ENCODE assay signal across 11 cellular contexts in the genomic region with DNA sequence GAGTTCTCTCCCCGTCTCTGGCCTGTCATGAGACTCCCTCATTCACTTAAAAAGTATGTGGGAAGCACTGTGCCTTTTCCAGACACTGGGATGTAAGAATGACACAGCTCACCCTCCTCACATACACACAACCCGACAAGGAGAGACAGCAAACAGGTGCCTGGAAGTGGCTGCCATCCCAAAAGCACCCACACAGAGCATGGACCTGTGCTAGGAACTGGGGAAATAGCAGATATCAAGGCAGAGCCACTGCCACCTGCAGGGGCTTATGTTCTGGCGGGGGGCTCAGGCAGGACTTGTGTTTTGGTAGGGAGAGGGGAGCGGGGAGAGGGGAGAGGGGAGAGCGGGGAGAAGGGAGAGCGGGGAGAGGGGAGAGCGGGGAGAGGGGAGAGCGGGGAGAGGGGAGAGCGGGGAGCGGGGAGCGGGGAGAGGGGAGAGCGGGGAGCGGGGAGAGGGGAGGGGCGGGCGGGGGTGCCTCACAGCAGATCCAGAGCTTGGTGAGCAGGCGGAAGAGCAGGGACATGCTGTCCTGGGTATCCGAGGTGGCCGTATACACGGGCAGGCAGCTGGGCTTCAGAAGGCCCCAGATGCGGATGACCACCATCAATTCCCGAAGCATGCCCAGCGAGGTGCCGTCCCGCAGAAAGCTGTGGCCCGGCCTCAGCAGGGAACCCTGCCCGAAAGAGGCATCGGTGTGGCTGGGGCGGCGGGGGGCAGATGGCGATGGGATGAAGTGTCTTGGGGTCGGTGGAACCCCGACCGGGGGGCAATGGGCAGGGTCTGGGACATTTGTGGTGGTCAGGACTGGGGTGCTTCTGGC. TPM values are rescaled to one million over a fixed set of nuclear protein-coding genes. Genes with fewer than 3 reads are reported as not detected.
DNase-seq lines count a peak whose midpoint lies in the region; ATAC-seq and TF ChIP-seq lines count a peak whose summit lies in the region.
"Had no signal": no experiment of that assay in that cellular context is flagged by ENCODE, and none has a peak within 500 bp of the region (broad histone marks: within the 10 kb centered on the region; RNA-seq: fewer than 3 reads in every experiment).

No MANE protein-coding gene starts in this region.

- peak overlapping the region; percentile 81 for H3K4me3 Mint-ChIP-seq in activated naive CD8-positive, alpha-beta T cell treated with anti-CD3 and anti-CD28 coated beads, Interleukin-2, amount 10 ng/mL, durations not matched to agents 7 days and 5 days
- peak overlapping the region; percentile 28 for H3K4me3 Mint-ChIP-seq in mesothelial cell of epicardium

- peaks cover 12% of the 10 kb centered on the region for H3K36me3 Mint-ChIP-seq in activated naive CD8-positive, alpha-beta T cell treated with anti-CD3 and anti-CD28 coated beads, Interleukin-2, amount 10 ng/mL, durations not matched to agents 7 days and 5 days
- peaks cover 16% of the 10 kb centered on the region for H3K36me3 Mint-ChIP-seq in mesothelial cell of epicardium

- H3K4me1 ChIP-seq in BE2C = peaks cover 10% of the 10 kb centered on the region

- H3K9me3 ChIP-seq in BE2C = no peaks in the 10 kb centered on the region
- H3K9me3 ChIP-seq: SJSA1 had no signal

- H3K36me3 ChIP-seq in BE2C (peaks cover 23% of the 10 kb centered on the region), H7 (replicated peaks; ENCODE audit: control insufficient read depth, insufficient read depth, low read length) (no peaks in the 10 kb centered on the region; the same call in 1 of the 2 replicates)

- H3K27ac Mint-ChIP-seq in activated naive CD8-positive, alpha-beta T cell treated with anti-CD3 and anti-CD28 coated beads, Interleukin-2, amount 10 ng/mL, durations not matched to agents 7 days and 5 days = peak overlapping the region; percentile 87
- H3K27ac Mint-ChIP-seq in mesothelial cell of epicardium = peak overlapping the region; percentile 92

- H3K27me3 ChIP-seq in BE2C (no peaks in the 10 kb centered on the region), H7 (ENCODE audit: control insufficient read depth, insufficient read depth, low read length) (no peaks in the 10 kb centered on the region)
- H3K27me3 ChIP-seq: brain microvascular endothelial cell, SJSA1 had no signal

- no peak for ATAC-seq in activated naive CD8-positive, alpha-beta T cell treated with anti-CD3 and anti-CD28 coated beads, Interleukin-2, amount 10 ng/mL, durations not matched to agents 7 days and 5 days (ENCODE audit: low read depth)

- no peak overlapping the region for H3K4me3 ChIP-seq in BE2C (ENCODE audit: low read depth, low read length)
- H3K4me3 ChIP-seq in H7 (ENCODE audit: insufficient read depth, low read depth, low read length) = peak overlapping the region; percentile 20
- H3K4me3 ChIP-seq: SJSA1 had no signal

- peaks cover 7% of the 10 kb centered on the region for H3K4me1 Mint-ChIP-seq in activated naive CD8-positive, alpha-beta T cell treated with anti-CD3 and anti-CD28 coated beads, Interleukin-2, amount 10 ng/mL, durations not matched to agents 7 days and 5 days
- H3K4me1 Mint-ChIP-seq in mesothelial cell of epicardium = peaks cover 2% of the 10 kb centered on the region

- POLR2A ChIA-PET in activated naive CD8-positive, alpha-beta T cell treated with anti-CD3 and anti-CD28 coated beads, Interleukin-2, amount 10 ng/mL, durations not matched to agents 7 days and 5 days (lab: Charles Lee) = interaction anchor here (1.1 to 1.7 kb wide), 4 partner anchors 8 to 113 kb away, joined by 5 to 11 read pairs (median 8); partner anchors contain the start of genes MED16, RNU6-9 and WDR18

- no peak for TF ChIP-seq CTCF in BE2C (IDR thresholded peaks at IDR 0.05; ENCODE audit: low read depth, low read length)
- TF ChIP-seq CTCF in mesothelial cell of epicardium (IDR thresholded peaks at IDR 0.05; ENCODE audit: unreplicated experiment) = no peak

- H3K27me3 Mint-ChIP-seq in activated naive CD8-positive, alpha-beta T cell treated with anti-CD3 and anti-CD28 coated beads, Interleukin-2, amount 10 ng/mL, durations not matched to agents 7 days and 5 days = no peaks in the 10 kb centered on the region
- H3K27me3 Mint-ChIP-seq in mesothelial cell of epicardium (ENCODE audit: low read depth) = peaks cover 2% of the 10 kb centered on the region

- H3K9me3 Mint-ChIP-seq in activated naive CD8-positive, alpha-beta T cell treated with anti-CD3 and anti-CD28 coated beads, Interleukin-2, amount 10 ng/mL, durations not matched to agents 7 days and 5 days = no peaks in the 10 kb centered on the region
- no peaks in the 10 kb centered on the region for H3K9me3 Mint-ChIP-seq in mesothelial cell of epicardium

- DNase-seq in BE2C (peak; percentile 49), H7 (peak; percentile 87), mesothelial cell of epicardium (ENCODE audit: low spot score in 2 of 2, unreplicated experiment in 2 of 2) (no peak), NCI-H1436 treated with DMSO at 0.1 percent for 48 hours (lab: John Stamatoyannopoulos, UW) (no peak), NCI-H446 (lab: John Stamatoyannopoulos, UW) (no peak), NOMO-1 treated with DMSO at 0.1 percent for 48 hours (lab: John Stamatoyannopoulos, UW; ENCODE audit: unreplicated experiment) (no peak), NCI-H1417 treated with DMSO at 0.1 percent for 48 hours (lab: John Stamatoyannopoulos, UW) (no peak)
- DNase-seq in activated naive CD8-positive, alpha-beta T cell treated with anti-CD3 and anti-CD28 coated beads, Interleukin-2, amount 10 ng/mL, durations not matched to agents 7 days and 5 days = no peak
- DNase-seq: brain microvascular endothelial cell, kidney glomerular epithelial cell had no signal

RNA-seq across cellular contexts. Expression of gene CFD, which starts 12.2 kb away (rescaled TPM):
- 1.1 TPM for polyA plus RNA-seq in BE2C (2012; ENCODE audit: insufficient read depth, insufficient read length, low read depth)
- 1.4 and 1.5 TPM in 2 replicates for total RNA-seq in H7 (2014; rRNA removed; shearing (Covaris generic))
- 1 to 10 TPM; 4.4 to 5.5 TPM for total RNA-seq in activated naive CD8-positive, alpha-beta T cell treated with anti-CD3 and anti-CD28 coated beads, Interleukin-2, amount 10 ng/mL, durations not matched to agents 7 days and 5 days
- 3.2 to 3.5 TPM (median 3.4 TPM) in 3 replicates for total RNA-seq in mesothelial cell of epicardium

RNA-seq across cellular contexts. Expression of gene ELANE, which starts 19.6 kb away (rescaled TPM):
- polyA plus RNA-seq in BE2C (2012; ENCODE audit: insufficient read depth, insufficient read length, low read depth) = not detected
- total RNA-seq in H7 (2014; rRNA removed; shearing (Covaris generic)) = not detected in 2 replicates
- total RNA-seq in activated naive CD8-positive, alpha-beta T cell treated with anti-CD3 and anti-CD28 coated beads, Interleukin-2, amount 10 ng/mL, durations not matched to agents 7 days and 5 days = not detected
- not detected in 3 replicates for total RNA-seq in mesothelial cell of epicardium
- total RNA-seq: SJSA1 had no signal

RNA-seq across cellular contexts. Expression of gene MED16, which starts 21.3 kb away (rescaled TPM):
- polyA plus RNA-seq in BE2C (2012; ENCODE audit: insufficient read depth, insufficient read length, low read depth) = 124 TPM
- 29.5 and 36.2 TPM in 2 replicates for total RNA-seq in H7 (2014; rRNA removed; shearing (Covaris generic))
- 10 to 100 TPM; 53.6 to 72.7 TPM for total RNA-seq in activated naive CD8-positive, alpha-beta T cell treated with anti-CD3 and anti-CD28 coated beads, Interleukin-2, amount 10 ng/mL, durations not matched to agents 7 days and 5 days
- total RNA-seq in mesothelial cell of epicardium = 79.8 to 87.8 TPM (median 80.0 TPM) in 3 replicates

RNA-seq across cellular contexts. Expression of gene RNU6-9, which starts 21.6 kb away (rescaled TPM):
- polyA plus RNA-seq in BE2C (2012; ENCODE audit: insufficient read depth, insufficient read length, low read depth) = not detected
- not detected in 2 replicates for total RNA-seq in H7 (2014; rRNA removed; shearing (Covaris generic))
- not detected for total RNA-seq in activated naive CD8-positive, alpha-beta T cell treated with anti-CD3 and anti-CD28 coated beads, Interleukin-2, amount 10 ng/mL, durations not matched to agents 7 days and 5 days
- total RNA-seq in mesothelial cell of epicardium = not detected in 3 replicates
- total RNA-seq: SJSA1 had no signal

RNA-seq across cellular contexts. Expression of gene PRTN3, which starts 30.9 kb away (rescaled TPM):
- not detected for polyA plus RNA-seq in BE2C (2012; ENCODE audit: insufficient read depth, insufficient read length, low read depth)
- 0.66 TPM in 1 of 2 replicates, not detected in the other for total RNA-seq in H7 (2014; rRNA removed; shearing (Covaris generic))
- not detected for total RNA-seq in activated naive CD8-positive, alpha-beta T cell treated with anti-CD3 and anti-CD28 coated beads, Interleukin-2, amount 10 ng/mL, durations not matched to agents 7 days and 5 days
- 0.23 TPM in 1 of 3 replicates, not detected in the others for total RNA-seq in mesothelial cell of epicardium
- total RNA-seq: SJSA1 had no signal

Comparison
In these comparisons a context has a peak if more than half of its experiments do, and no peak if none do; other contexts are left out.
1. DNase-seq: peak in BE2C (single experiment) and H7 (single experiment); none in activated naive CD8-positive, alpha-beta T cell treated with anti-CD3 and anti-CD28 coated beads, Interleukin-2, amount 10 ng/mL, durations not matched to agents 7 days and 5 days (single experiment), mesothelial cell of epicardium (0 of 2), NCI-H1436 treated with DMSO at 0.1 percent for 48 hours (single experiment), NCI-H446 (0 of 2), NOMO-1 treated with DMSO at 0.1 percent for 48 hours (single experiment) and NCI-H1417 treated with DMSO at 0.1 percent for 48 hours (single experiment).